Comparison of ENCODE assay signal across 12 cellular contexts in the genomic region with DNA sequence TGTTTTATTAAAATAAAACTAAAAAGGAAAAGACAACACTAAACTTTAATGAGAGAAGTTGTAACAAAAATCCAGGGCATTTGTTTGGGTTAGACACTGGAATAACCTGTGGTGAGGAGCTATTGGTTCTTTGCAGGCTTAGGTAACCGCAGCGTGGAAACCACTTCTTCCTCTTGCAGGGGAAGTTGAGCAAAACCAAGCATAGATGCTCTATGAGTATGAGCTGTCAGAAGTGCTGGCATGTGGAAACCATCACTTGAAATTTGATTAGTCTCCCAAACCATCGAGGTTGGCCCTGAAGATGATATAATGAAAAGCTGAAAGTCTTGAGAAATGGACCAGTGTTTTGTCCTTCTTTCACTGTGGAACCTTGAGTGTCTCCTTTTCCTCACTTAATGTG.
DNase-seq lines count a peak whose midpoint lies in the region; ATAC-seq and TF ChIP-seq lines count a peak whose summit lies in the region.
"Had no signal": no experiment of that assay in that cellular context is flagged by ENCODE, and none has a peak within 500 bp of the region (broad histone marks: within the 10 kb centered on the region; RNA-seq: fewer than 3 reads in every experiment).

No MANE protein-coding gene starts in this region.

- intact Hi-C loops in CD4-positive, alpha-beta T cell (cut with DNase I, micrococcal nuclease), result no loop called here

- H3K4me3 Mint-ChIP-seq in CD4-positive, alpha-beta T cell, result no peak overlapping the region

- H3K27ac ChIP-seq in CD4-positive, alpha-beta T cell (ENCODE audit: low read depth, low read length), result no peak overlapping the region
- H3K27ac ChIP-seq: SK-N-MC had no signal

- no peak overlapping the region for H3K27ac Mint-ChIP-seq in CD4-positive, alpha-beta T cell

- TF ChIP-seq CTCF in CD4-positive, alpha-beta T cell (IDR thresholded peaks at IDR 0.05), result no peak

- POLR2A ChIA-PET in CD4-positive, alpha-beta T cell (lab: Charles Lee), result interaction anchor here (1.5 kb wide), 1 partner anchor 18 kb away, joined by 8 read pairs; no protein-coding TSS in a partner anchor

- no peaks in the 10 kb centered on the region for H3K9me3 ChIP-seq in CD4-positive, alpha-beta T cell (ENCODE audit: control insufficient read depth, low read length)

- H3K27me3 Mint-ChIP-seq in CD4-positive, alpha-beta T cell, result no peaks in the 10 kb centered on the region

- H3K9me3 Mint-ChIP-seq in CD4-positive, alpha-beta T cell, result no peaks in the 10 kb centered on the region

- peak in 1 of 10 experiments; percentile 2 for DNase-seq in CD4-positive, alpha-beta T cell
- peak; percentile 66 for DNase-seq in KBM-7
- DNase-seq in amniotic epithelial cell (ENCODE audit: low read depth), result peak; percentile 52
- DNase-seq in NCI-H2029 treated with DMSO at 0.1 percent for 48 hours (lab: John Stamatoyannopoulos, UW), result no peak
- no peak for DNase-seq in DMS153 (lab: John Stamatoyannopoulos, UW)
- no peak for DNase-seq in HCEC 1CT
- DNase-seq in Ammon's horn (ENCODE audit: low spot score), result no peak
- DNase-seq: DMS 273 treated with DMSO at 0.1 percent for 48 hours; effector CD8-positive, alpha-beta T cell; NCI-H2029 had no signal

- CTCF ChIA-PET in CD4-positive, alpha-beta T cell (lab: Charles Lee), result no interaction called here

- peak; percentile 41 for ATAC-seq in CD4-positive, alpha-beta T cell (ENCODE audit: poor library complexity)
- peak; percentile 56 for ATAC-seq in GM18861 (IDR thresholded peaks at IDR 0.05; ENCODE audit: unreplicated experiment)

- H3K36me3 Mint-ChIP-seq in CD4-positive, alpha-beta T cell (ENCODE audit: low read depth), result no peaks in the 10 kb centered on the region

- no peaks in the 10 kb centered on the region for H3K27me3 ChIP-seq in CD4-positive, alpha-beta T cell (ENCODE audit: control insufficient read depth, insufficient read depth, low read length)

- peaks cover 18% of the 10 kb centered on the region for H3K4me1 Mint-ChIP-seq in CD4-positive, alpha-beta T cell (ENCODE audit: low read depth)

- in situ Hi-C loops in KBM-7 (cut with MboI; ENCODE audit: low pct_unique_long_range_greater_than_20kb, low sequenced_read_pairs), result no loop called here

Comparison
In these comparisons a context has a peak if more than half of its experiments do, and no peak if none do; other contexts are left out.
1. DNase-seq: peak in KBM-7 (single experiment) and amniotic epithelial cell (single experiment); none in NCI-H2029 treated with DMSO at 0.1 percent for 48 hours (single experiment), DMS153 (single experiment), HCEC 1CT (single experiment) and Ammon's horn (single experiment).